1 cellular context compared by ENCODE assay signal in genomic region chr18:28063181-28063790, GRCh38.
TF ChIP-seq lines count a peak whose summit lies in the region.

No MANE protein-coding gene starts in this region.

TF ChIP-seq in GM23338, 12 proteins besides CTCF, POLR2A, EP300 and RAD21 (continued from another document):
- TF ChIP-seq ZNF462 (CRISPR knock-in tag; IDR thresholded peaks at IDR 0.05), result no peak
- TF ChIP-seq JUNB (IDR thresholded peaks at IDR 0.05; ENCODE audit: unreplicated experiment), result no peak
- no peak for TF ChIP-seq EZH2 (IDR thresholded peaks at IDR 0.05; ENCODE audit: low read depth, unreplicated experiment)
- TF ChIP-seq POLR2AphosphoS5 (IDR thresholded peaks at IDR 0.05; ENCODE audit: low read depth), result no peak
- TF ChIP-seq REST (IDR thresholded peaks at IDR 0.05; ENCODE audit: unreplicated experiment), result no peak
- no peak for TF ChIP-seq STAT1 (IDR thresholded peaks at IDR 0.05; ENCODE audit: unreplicated experiment)
